18 cellular contexts compared by ENCODE assay signal in the genomic region with DNA sequence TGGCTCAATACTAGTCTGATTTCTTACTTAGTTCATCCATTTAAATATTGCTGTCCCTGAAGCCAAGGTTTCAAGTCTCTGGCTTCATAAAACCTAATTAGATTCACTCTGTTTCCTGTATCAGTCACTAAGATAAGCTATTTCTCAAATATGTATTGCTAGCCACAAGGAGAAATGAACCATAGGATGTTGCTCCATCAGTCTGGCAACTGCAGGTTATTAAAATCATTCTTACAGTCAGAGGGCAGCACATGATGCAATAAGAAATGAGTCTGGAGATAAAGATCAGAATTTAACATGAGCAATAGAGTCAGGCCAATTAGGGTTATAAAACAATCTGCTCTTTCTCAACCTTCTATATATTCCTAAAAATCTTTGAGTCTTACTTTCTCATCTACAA. TPM values are rescaled to one million over a fixed set of nuclear protein-coding genes. Genes with fewer than 3 reads are reported as not detected.
DNase-seq lines count a peak whose midpoint lies in the region; ATAC-seq, FAIRE-seq and TF ChIP-seq lines count a peak whose summit lies in the region.
"Had no signal": no experiment of that assay in that cellular context is flagged by ENCODE, and none has a peak within 500 bp of the region (broad histone marks: within the 10 kb centered on the region; RNA-seq: fewer than 3 reads in every experiment).

No MANE protein-coding gene starts in this region.

- no peaks in the 10 kb centered on the region for H3K27me3 ChIP-seq in pancreas
- H3K27me3 ChIP-seq: BE2C had no signal

- H3K36me3 Mint-ChIP-seq in HFFc6 (ENCODE audit: low read depth), result no peaks in the 10 kb centered on the region

- H3K27me3 Mint-ChIP-seq in HFFc6 (ENCODE audit: insufficient read depth), result no peaks in the 10 kb centered on the region

- H3K36me3 ChIP-seq in pancreas, result no peaks in the 10 kb centered on the region
- H3K36me3 ChIP-seq: BE2C had no signal

- no peak for TF ChIP-seq CTCF in HFFc6 (IDR thresholded peaks at IDR 0.05)
- TF ChIP-seq CTCF in fibroblast of villous mesenchyme (IDR thresholded peaks at IDR 0.05; ENCODE audit: insufficient read depth, low read depth, low read length), result no peak
- TF ChIP-seq CTCF in pancreas (IDR thresholded peaks at IDR 0.05), result no peak

- H3K4me3 ChIP-seq in fibroblast of villous mesenchyme (ENCODE audit: low read depth, low read length) (no peak overlapping the region), pancreas (no peak overlapping the region)

- H3K27ac Mint-ChIP-seq in HFFc6, result no peak overlapping the region
- H3K27ac Mint-ChIP-seq: activated CD4-positive, alpha-beta T cell treated with anti-CD3 and anti-CD28 coated beads, Interleukin-2, amount 10 ng/mL, durations not matched to agents 7 days and 5 days; activated T-cell treated with anti-CD3 and anti-CD28 coated beads, Interleukin-2, amount 50 U/mL, for 72 hours; stimulated activated naive CD8-positive, alpha-beta T cell treated with anti-CD3 and anti-CD28 coated beads, Interleukin-15, Interleukin-2, amounts not matched to agents 100 ng/mL and 50 ng/mL, for 24 hours had no signal

- no peaks in the 10 kb centered on the region for H3K9me3 ChIP-seq in pancreas
- H3K9me3 ChIP-seq: BE2C had no signal

- no peak overlapping the region for H3K27ac ChIP-seq in pancreas

- ATAC-seq in pancreas, result no peak
- ATAC-seq: activated T-cell treated with anti-CD3 and anti-CD28 coated beads, Interleukin-2, amount 50 U/mL, for 72 hours had no signal

- no peaks in the 10 kb centered on the region for H3K4me1 Mint-ChIP-seq in HFFc6 (ENCODE audit: low read depth)
- H3K4me1 Mint-ChIP-seq: activated CD4-positive, alpha-beta T cell treated with anti-CD3 and anti-CD28 coated beads, Interleukin-2, amount 10 ng/mL, durations not matched to agents 7 days and 5 days had no signal

- peak; percentile 85 for DNase-seq in AG08395 (ENCODE audit: low spot score)
- DNase-seq in HFFc6, result peak; percentile 38
- peak; percentile 29 for DNase-seq in amniotic epithelial cell (ENCODE audit: low read depth)
- peak; percentile 54 for DNase-seq in fibroblast of villous mesenchyme (ENCODE audit: low read depth)
- DNase-seq in hepatic stellate cell (ENCODE audit: low spot score), result no peak
- no peak for DNase-seq in activated effector memory CD4-positive, alpha-beta T cell treated with anti-CD3 and anti-CD28 coated beads, Interleukin-2, amount 50 U/mL, for 16 hours
- no peak for DNase-seq in hypothalamus (lab: John Stamatoyannopoulos, UW)
- DNase-seq in pancreas, result no peak
- DNase-seq: activated CD4-positive, alpha-beta T cell treated with anti-CD3 and anti-CD28 coated beads, Interleukin-2, amount 10 ng/mL, durations not matched to agents 7 days and 5 days; activated T-cell treated with anti-CD3 and anti-CD28 coated beads, Interleukin-2, amount 50 U/mL, for 72 hours; BE2C; DMS79; islet precursor cell; KG1; NCI-H187 treated with DMSO at 0.1 percent for 48 hours; occipital lobe had no signal

- no peak overlapping the region for H3K4me3 Mint-ChIP-seq in HFFc6
- H3K4me3 Mint-ChIP-seq: activated CD4-positive, alpha-beta T cell treated with anti-CD3 and anti-CD28 coated beads, Interleukin-2, amount 10 ng/mL, durations not matched to agents 7 days and 5 days; activated T-cell treated with anti-CD3 and anti-CD28 coated beads, Interleukin-2, amount 50 U/mL, for 72 hours; stimulated activated naive CD8-positive, alpha-beta T cell treated with anti-CD3 and anti-CD28 coated beads, Interleukin-15, Interleukin-2, amounts not matched to agents 100 ng/mL and 50 ng/mL, for 24 hours had no signal

- H3K4me1 ChIP-seq in pancreas, result no peaks in the 10 kb centered on the region
- H3K4me1 ChIP-seq: BE2C had no signal

- FAIRE-seq in pancreas (lab: Jason Lieb, UNC), result no peak
- FAIRE-seq: GM12891 had no signal

- peaks cover 4% of the 10 kb centered on the region; the same call in 1 of the 2 replicates for H3K9me3 Mint-ChIP-seq in HFFc6
- H3K9me3 Mint-ChIP-seq: activated CD4-positive, alpha-beta T cell treated with anti-CD3 and anti-CD28 coated beads, Interleukin-2, amount 10 ng/mL, durations not matched to agents 7 days and 5 days; stimulated activated naive CD8-positive, alpha-beta T cell treated with anti-CD3 and anti-CD28 coated beads, Interleukin-15, Interleukin-2, amounts not matched to agents 100 ng/mL and 50 ng/mL, for 24 hours had no signal

- intact Hi-C loops in pancreas (cut with DNase I), result no loop called here

RNA-seq across cellular contexts. Expression of a gene that starts 7.2 kb away (rescaled TPM):
- not detected for total RNA-seq in HFFc6 (2021; fragmentation: NEBNext Ultra II Directional; extraction: Animal tissue kit (Norgen Biotek cat#: 25700))
- total RNA-seq in fibroblast of villous mesenchyme (under 0.01 and 0.64 TPM in 2 replicates), pancreas (1 to 10 TPM in 2 of 6 donors, under 1 TPM in 4; 0.59 to 1.1 (median 0.90) TPM)
- 1 to 10 TPM in 1 of 2 donors, under 1 TPM in 1; 0.68 to 4.9 TPM for polyA plus RNA-seq in pancreas

Comparison
In these comparisons a context has a peak if more than half of its experiments do, and no peak if none do; other contexts are left out.
1. DNase-seq: peak in AG08395 (single experiment), HFFc6 (single experiment), amniotic epithelial cell (single experiment) and fibroblast of villous mesenchyme (single experiment); none in hepatic stellate cell (single experiment), activated effector memory CD4-positive, alpha-beta T cell treated with anti-CD3 and anti-CD28 coated beads, Interleukin-2, amount 50 U/mL, for 16 hours (single experiment), hypothalamus (0 of 51) and pancreas (0 of 6).